Comparison of ENCODE assay signal across 14 cellular contexts in the genomic region with DNA sequence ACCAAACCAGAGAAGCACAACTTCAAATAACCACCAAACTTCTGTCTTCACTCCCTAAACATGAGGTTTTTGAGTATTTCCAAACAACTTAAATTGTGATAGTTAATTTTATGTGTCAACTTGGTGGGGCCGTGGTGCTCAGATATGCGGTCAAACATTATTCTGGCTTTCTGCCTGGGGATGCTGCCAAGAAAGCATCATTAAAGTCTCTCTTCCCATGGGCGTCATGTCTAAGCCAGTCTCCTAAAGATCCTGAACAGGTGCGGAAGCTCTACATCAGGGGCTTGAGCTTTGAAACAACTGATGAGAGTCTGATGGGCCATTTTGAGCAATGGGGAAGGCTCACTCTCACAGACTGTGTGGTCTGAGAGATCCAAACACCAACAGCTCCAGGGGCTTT. TPM values are rescaled to one million over a fixed set of nuclear protein-coding genes. Genes with fewer than 3 reads are reported as not detected.
"Had no signal": no experiment of that assay in that cellular context is flagged by ENCODE, and none has a peak within 500 bp of the region (broad histone marks: within the 10 kb centered on the region; RNA-seq: fewer than 3 reads in every experiment).

No MANE protein-coding gene starts in this region.

- H3K9me3 ChIP-seq: lower lobe of right lung, tibial artery had no signal

- DNase-seq: activated CD4-positive, alpha-beta T cell treated with anti-CD3 and anti-CD28 coated beads for 4 hours; activated CD8-positive, alpha-beta memory T cell treated with anti-CD3 and anti-CD28 coated beads, Interleukin-2, amount 50 U/mL, for 48 hours; activated CD8-positive, alpha-beta T cell treated with anti-CD3 and anti-CD28 coated beads, Interleukin-2, amount 10 ng/mL, durations not matched to agents 7 days and 5 days; aorta; left cardiac atrium; lower lobe of right lung; midbrain; naive B cell; right cardiac atrium; T-helper 1 cell; tibial artery had no signal

- H3K4me3 ChIP-seq: cardiac muscle cell, lower lobe of right lung, tibial artery had no signal

- H3K36me3 Mint-ChIP-seq: stimulated activated effector memory CD8-positive, alpha-beta T cell treated with anti-CD3 and anti-CD28 coated beads, Interleukin-12 subunit alpha, Interleukin-12 subunit beta, amount 100 ng/mL, for 72 hours had no signal

- H3K27ac ChIP-seq: cardiac muscle cell, lower lobe of right lung, tibial artery had no signal

- H3K27me3 ChIP-seq: cardiac muscle cell, tibial artery had no signal

- H3K4me1 ChIP-seq: lower lobe of right lung, tibial artery had no signal

- H3K4me1 Mint-ChIP-seq: naive B cell; stimulated activated effector memory CD8-positive, alpha-beta T cell treated with anti-CD3 and anti-CD28 coated beads, Interleukin-12 subunit alpha, Interleukin-12 subunit beta, amount 100 ng/mL, for 72 hours had no signal

- H3K4me3 Mint-ChIP-seq: activated CD8-positive, alpha-beta T cell treated with anti-CD3 and anti-CD28 coated beads, Interleukin-2, amount 10 ng/mL, durations not matched to agents 7 days and 5 days; naive B cell; stimulated activated effector memory CD8-positive, alpha-beta T cell treated with anti-CD3 and anti-CD28 coated beads, Interleukin-12 subunit alpha, Interleukin-12 subunit beta, amount 100 ng/mL, for 72 hours had no signal

- H3K27ac Mint-ChIP-seq: activated CD8-positive, alpha-beta T cell treated with anti-CD3 and anti-CD28 coated beads, Interleukin-2, amount 10 ng/mL, durations not matched to agents 7 days and 5 days; naive B cell; stimulated activated effector memory CD8-positive, alpha-beta T cell treated with anti-CD3 and anti-CD28 coated beads, Interleukin-12 subunit alpha, Interleukin-12 subunit beta, amount 100 ng/mL, for 72 hours had no signal

- H3K36me3 ChIP-seq: cardiac muscle cell, lower lobe of right lung, tibial artery had no signal

- ATAC-seq: activated CD8-positive, alpha-beta T cell treated with anti-CD3 and anti-CD28 coated beads, Interleukin-2, amount 10 ng/mL, durations not matched to agents 7 days and 5 days; esophagus mucosa; left cardiac atrium; lower lobe of right lung; right cardiac atrium; stimulated activated effector memory CD8-positive, alpha-beta T cell treated with anti-CD3 and anti-CD28 coated beads, Interleukin-12 subunit alpha, Interleukin-12 subunit beta, amount 100 ng/mL, for 72 hours had no signal

RNA-seq across cellular contexts. Expression of gene SOD3, which starts 24.1 kb away (rescaled TPM):
- total RNA-seq: activated CD8-positive, alpha-beta T cell treated with anti-CD3 and anti-CD28 coated beads, Interleukin-2, amount 10 ng/mL, durations not matched to agents 7 days and 5 days had no signal
